ENCODE assay signal across 21 cellular contexts in the genomic region with DNA sequence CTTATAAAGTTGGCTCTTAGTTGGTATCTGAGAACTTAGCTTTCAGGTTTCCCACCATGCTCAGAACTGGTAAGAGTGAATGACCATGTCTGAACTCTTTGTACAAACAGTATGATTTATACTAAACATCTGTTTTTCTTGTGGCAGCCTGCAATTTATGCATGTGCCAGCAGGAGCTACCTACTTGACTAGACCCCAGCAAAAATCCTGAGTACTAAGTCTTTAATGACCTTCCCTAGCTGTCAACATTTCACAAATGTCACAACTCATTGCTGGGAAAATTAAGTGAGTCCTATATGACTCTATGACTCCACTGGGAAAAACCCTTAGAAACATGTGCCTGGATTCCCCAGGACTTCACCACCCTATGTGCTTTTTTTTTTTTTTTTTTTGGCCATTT.
DNase-seq lines count a peak whose midpoint lies in the region; ATAC-seq and TF ChIP-seq lines count a peak whose summit lies in the region.
"Had no signal": no experiment of that assay in that cellular context is flagged by ENCODE, and none has a peak within 500 bp of the region (broad histone marks: within the 10 kb centered on the region; RNA-seq: fewer than 3 reads in every experiment).

No MANE protein-coding gene starts in this region.

- H2AFZ ChIP-seq in mammary epithelial cell (ENCODE audit: low read depth, low read length) = no peak overlapping the region
- no peak overlapping the region for H2AFZ ChIP-seq in PC-3 (ENCODE audit: low read length)

- H3K79me2 ChIP-seq in mammary epithelial cell (ENCODE audit: insufficient read depth, low read length) (no peaks in the 10 kb centered on the region), PC-3 (ENCODE audit: low read length) (no peaks in the 10 kb centered on the region)

- dilution Hi-C loops in mammary epithelial cell (cut with HindIII; ENCODE audit: low sequenced_read_pairs) = no loop called here

- no TSS peak for BruUV-seq in mammary epithelial cell (replicated peaks; lab: Mats Ljungman, UMichigan)
- BruUV-seq in PC-3 (replicated peaks; lab: Mats Ljungman, UMichigan) = no TSS peak

- H4K20me1 ChIP-seq in mammary epithelial cell (ENCODE audit: insufficient read depth, low read length) (no peaks in the 10 kb centered on the region), PC-3 (ENCODE audit: low read length) (no peaks in the 10 kb centered on the region)
- H4K20me1 ChIP-seq: BLaER1 treated with 17β-estradiol and CSF1 and Interleukin-3, amounts not matched to agents 10 nM and 100 nM had no signal

- intact Hi-C loops in mammary epithelial cell (cut with micrococcal nuclease) (no loop called here), breast epithelium (cut with DNase I; ENCODE audit: low total_unique reads) (no loop called here), PC-3 (cut with micrococcal nuclease) (no loop called here), adrenal gland (cut with DNase I) (no loop called here)

- no peaks in the 10 kb centered on the region for H3K9me2 ChIP-seq in PC-3 (replicated peaks; ENCODE audit: low read length)

- H3K36me3 ChIP-seq in mammary epithelial cell (ENCODE audit: insufficient read depth, low read length) (no peaks in the 10 kb centered on the region), breast epithelium (no peaks in the 10 kb centered on the region), PC-3 (ENCODE audit: low read depth, low read length) (no peaks in the 10 kb centered on the region), adrenal gland (replicated peaks in 1 of 2) (no peaks in the 10 kb centered on the region)
- H3K36me3 ChIP-seq: BLaER1 treated with 17β-estradiol and CSF1 and Interleukin-3, amounts not matched to agents 10 nM and 100 nM had no signal

- in situ Hi-C loops in mammary epithelial cell (cut with MboI; ENCODE audit: low sequenced_read_pairs in 2 of 2) = no loop called here

- H3K9ac ChIP-seq in mammary epithelial cell (ENCODE audit: insufficient read depth, low read length) (no peak overlapping the region), PC-3 (ENCODE audit: low read length) (no peak overlapping the region)
- H3K9ac ChIP-seq: BLaER1 treated with 17β-estradiol and CSF1 and Interleukin-3, amounts not matched to agents 10 nM and 100 nM had no signal

- CTCF ChIA-PET in mammary epithelial cell (lab: Charles Lee; ENCODE audit: low non-redundant PET) = no interaction called here
- CTCF ChIA-PET in PC-3 (lab: Charles Lee) = no interaction called here

- no peaks in the 10 kb centered on the region for H3F3A ChIP-seq in PC-3 (ENCODE audit: low read length, unreplicated experiment)

- no peaks in the 10 kb centered on the region for H3K27me3 ChIP-seq in mammary epithelial cell (ENCODE audit: insufficient read depth, low read length)
- no peaks in the 10 kb centered on the region for H3K27me3 ChIP-seq in breast epithelium
- H3K27me3 ChIP-seq in PC-3 (ENCODE audit: low read length) = no peaks in the 10 kb centered on the region
- no peaks in the 10 kb centered on the region for H3K27me3 ChIP-seq in adrenal gland
- H3K27me3 ChIP-seq: BLaER1 treated with 17β-estradiol and CSF1 and Interleukin-3, amounts not matched to agents 10 nM and 100 nM had no signal

- POLR2A ChIA-PET in PC-3 (lab: Charles Lee; ENCODE audit: unreplicated experiment) = no interaction called here

- no peak for TF ChIP-seq POLR2A in breast epithelium (IDR thresholded peaks at IDR 0.05)
- TF ChIP-seq POLR2A in adrenal gland (IDR thresholded peaks at IDR 0.05) = no peak

- peak; percentile 1 for DNase-seq in mammary epithelial cell
- DNase-seq in breast epithelium (ENCODE audit: low spot score in 2 of 2) = no peak
- DNase-seq in PC-3 = peak; percentile 6
- peak; percentile 75 for DNase-seq in myocyte (ENCODE audit: low read depth)
- DNase-seq in adrenal gland = no peak
- DNase-seq: activated CD4-positive, alpha-beta T cell treated with anti-CD3 and anti-CD28 coated beads for 1 hour; activated naive CD4-positive, alpha-beta T cell treated with Interleukin-2 at 50 U/mL for 16 hours; activated T-cell treated with anti-CD3 and anti-CD28 coated beads, Interleukin-2, amount 50 U/mL, for 24 hours; anterior cingulate cortex; GDM1; left cardiac atrium; midbrain; NCI-H1048; NCI-H2081; NCI-H526; substantia nigra had no signal

- TF ChIP-seq CTCF in mammary epithelial cell (conservative IDR thresholded peaks at IDR 0.05 in 1 of 2, IDR thresholded peaks at IDR 0.05 in 1 of 2; ENCODE audit: extremely low read depth in 1 of 2, insufficient read depth in 1 of 2, low read depth in 1 of 2, low read length in 2 of 2) = no peak
- TF ChIP-seq CTCF in breast epithelium (IDR thresholded peaks at IDR 0.05) = no peak
- TF ChIP-seq CTCF in PC-3 (conservative IDR thresholded peaks at IDR 0.05; ENCODE audit: low read depth, low read length) = no peak; the same call in 1 of the 2 replicates
- no peak for TF ChIP-seq CTCF in adrenal gland (IDR thresholded peaks at IDR 0.05)

- H3K4me3 ChIP-seq in mammary epithelial cell (replicated peaks in 1 of 3; ENCODE audit: insufficient read depth in 1 of 3, low read depth in 2 of 3, low read length in 3 of 3) = no peak overlapping the region
- H3K4me3 ChIP-seq in breast epithelium = no peak overlapping the region
- no peak overlapping the region for H3K4me3 ChIP-seq in PC-3 (ENCODE audit: low read length)
- H3K4me3 ChIP-seq in adrenal gland = no peak overlapping the region
- H3K4me3 ChIP-seq: BLaER1 treated with 17β-estradiol and CSF1 and Interleukin-3, amounts not matched to agents 10 nM and 100 nM had no signal

- H3K27ac ChIP-seq in mammary epithelial cell (ENCODE audit: insufficient read depth, low read depth, low read length) (no peak overlapping the region), breast epithelium (no peak overlapping the region), PC-3 (ENCODE audit: low read length) (no peak overlapping the region), adrenal gland (no peak overlapping the region)
- H3K27ac ChIP-seq: BLaER1 treated with 17β-estradiol and CSF1 and Interleukin-3, amounts not matched to agents 10 nM and 100 nM had no signal

- H3K4me2 ChIP-seq in mammary epithelial cell (ENCODE audit: insufficient read depth, low read depth, low read length) (no peak overlapping the region), PC-3 (ENCODE audit: low read length) (no peak overlapping the region)
- H3K4me2 ChIP-seq: BLaER1 treated with 17β-estradiol and CSF1 and Interleukin-3, amounts not matched to agents 10 nM and 100 nM had no signal

- ATAC-seq in PC-3 (no peak), HG03442 (IDR thresholded peaks at IDR 0.05; ENCODE audit: unreplicated experiment) (no peak), GM21619 (IDR thresholded peaks at IDR 0.05; ENCODE audit: unreplicated experiment) (no peak), HG02973 (IDR thresholded peaks at IDR 0.05; ENCODE audit: unreplicated experiment) (no peak)
- ATAC-seq: left cardiac atrium, Right ventricle myocardium inferior had no signal

- H3K9me3 ChIP-seq in mammary epithelial cell (replicated peaks; ENCODE audit: insufficient read depth, low read length) (no peaks in the 10 kb centered on the region), breast epithelium (no peaks in the 10 kb centered on the region), PC-3 (ENCODE audit: low read length) (no peaks in the 10 kb centered on the region), adrenal gland (replicated peaks in 1 of 3) (no peaks in the 10 kb centered on the region)
- H3K9me3 ChIP-seq: BLaER1 treated with 17β-estradiol and CSF1 and Interleukin-3, amounts not matched to agents 10 nM and 100 nM had no signal

- H3K4me1 ChIP-seq in mammary epithelial cell (ENCODE audit: insufficient read depth, low read length) (no peaks in the 10 kb centered on the region), breast epithelium (no peaks in the 10 kb centered on the region), PC-3 (ENCODE audit: insufficient read depth, low read length) (no peaks in the 10 kb centered on the region), adrenal gland (replicated peaks in 1 of 2) (no peaks in the 10 kb centered on the region)
- H3K4me1 ChIP-seq: BLaER1 treated with 17β-estradiol and CSF1 and Interleukin-3, amounts not matched to agents 10 nM and 100 nM had no signal

Comparison
In these comparisons a context has a peak if more than half of its experiments do, and no peak if none do; other contexts are left out.
1. DNase-seq: peak in mammary epithelial cell (single experiment), PC-3 (single experiment) and myocyte (single experiment); none in breast epithelium (0 of 2) and adrenal gland (0 of 7).